In genomic region chr18:32576296-32576916, GRCh38 we compare ENCODE assay signal across 11 cellular contexts.
DNase-seq lines count a peak whose midpoint lies in the region; ATAC-seq lines count a peak whose summit lies in the region.
"Had no signal": no experiment of that assay in that cellular context is flagged by ENCODE, and none has a peak within 500 bp of the region (broad histone marks: within the 10 kb centered on the region; RNA-seq: fewer than 3 reads in every experiment).

No MANE protein-coding gene starts in this region.

- H3K27ac ChIP-seq in CD4-positive, alpha-beta memory T cell (ENCODE audit: low read depth, low read length), result no peak overlapping the region
- H3K27ac ChIP-seq: SK-N-MC had no signal

- H3K27me3 ChIP-seq in CD4-positive, alpha-beta memory T cell (ENCODE audit: insufficient read depth, low read length), result no peaks in the 10 kb centered on the region

- H3K4me3 ChIP-seq in CD4-positive, alpha-beta memory T cell (ENCODE audit: low read length in 2 of 2), result no peak overlapping the region
- H3K4me3 ChIP-seq: SK-N-MC had no signal

- ATAC-seq in HG03095 (IDR thresholded peaks at IDR 0.05; ENCODE audit: unreplicated experiment), result no peak

- H3K27ac Mint-ChIP-seq in CD4-positive, alpha-beta memory T cell, result no peak overlapping the region

- intact Hi-C loops in head of caudate nucleus (cut with DNase I), result no loop called here
- intact Hi-C loops in CD4-positive, alpha-beta memory T cell (cut with micrococcal nuclease), result no loop called here

- no peak overlapping the region for H3K4me3 Mint-ChIP-seq in CD4-positive, alpha-beta memory T cell

- H3K36me3 ChIP-seq in CD4-positive, alpha-beta memory T cell (ENCODE audit: insufficient read depth, low read length), result no peaks in the 10 kb centered on the region

- no peaks in the 10 kb centered on the region for H3K4me1 ChIP-seq in CD4-positive, alpha-beta memory T cell (ENCODE audit: insufficient read depth, low read length)

- H3K27me3 Mint-ChIP-seq in CD4-positive, alpha-beta memory T cell, result peaks cover 3 to 7% of the 10 kb centered on the region in 2 donors

- DNase-seq in NCI-H1694 treated with DMSO at 0.1 percent for 48 hours (lab: John Stamatoyannopoulos, UW) (peak; percentile 4), NCI-H1694 (lab: John Stamatoyannopoulos, UW) (no peak), SHP77 treated with DMSO at 0.1 percent for 48 hours (lab: John Stamatoyannopoulos, UW) (peak; percentile 57), head of caudate nucleus (peak in 41 of 42 donors; percentile 34 to 78 (median 62)), smooth muscle cell of the brain vasculature (ENCODE audit: low read depth, low spot score) (peak; percentile 10)
- DNase-seq in CD4-positive, alpha-beta memory T cell, result no peak
- no peak for DNase-seq in activated effector memory CD4-positive, alpha-beta T cell treated with Interleukin-2 at 50 U/mL for 16 hours
- DNase-seq: effector CD8-positive, alpha-beta T cell; stimulated activated CD4-positive, alpha-beta T cell treated with anti-CD3 and anti-CD28 coated beads, Interleukin-2, amount 100 ng/mL, for 24 hours had no signal

- H3K36me3 Mint-ChIP-seq in CD4-positive, alpha-beta memory T cell, result no peaks in the 10 kb centered on the region

- CTCF ChIA-PET in CD4-positive, alpha-beta memory T cell (lab: Charles Lee; ENCODE audit: partially characterized antibody), result interaction anchor here (1.2 kb wide), 1 partner anchor 25 kb away, joined by 3 read pairs; no protein-coding TSS in a partner anchor

- no peaks in the 10 kb centered on the region for H3K4me1 Mint-ChIP-seq in CD4-positive, alpha-beta memory T cell

- H3K9me3 Mint-ChIP-seq in CD4-positive, alpha-beta memory T cell, result peaks cover 0 to 9% (median under 1%) of the 10 kb centered on the region in 8 donors

- no peaks in the 10 kb centered on the region for H3K9me3 ChIP-seq in CD4-positive, alpha-beta memory T cell (ENCODE audit: control insufficient read depth in 1 of 2, low read length in 2 of 2)

- POLR2A ChIA-PET in CD4-positive, alpha-beta memory T cell (lab: Charles Lee; ENCODE audit: partially characterized antibody), result no interaction called here

Comparison
In these comparisons a context has a peak if more than half of its experiments do, and no peak if none do; other contexts are left out.
1. DNase-seq: peak in NCI-H1694 treated with DMSO at 0.1 percent for 48 hours (single experiment), SHP77 treated with DMSO at 0.1 percent for 48 hours (single experiment), head of caudate nucleus (41 of 42) and smooth muscle cell of the brain vasculature (single experiment); none in NCI-H1694 (single experiment), CD4-positive, alpha-beta memory T cell (0 of 5) and activated effector memory CD4-positive, alpha-beta T cell treated with Interleukin-2 at 50 U/mL for 16 hours (single experiment).